ENCODE assay signal across 15 cellular contexts in genomic region chr15:37793851-37794250, GRCh38.
DNase-seq lines count a peak whose midpoint lies in the region; ATAC-seq and TF ChIP-seq lines count a peak whose summit lies in the region.
"Had no signal": no experiment of that assay in that cellular context is flagged by ENCODE, and none has a peak within 500 bp of the region (broad histone marks: within the 10 kb centered on the region; RNA-seq: fewer than 3 reads in every experiment).

No MANE protein-coding gene starts in this region.

- no peak overlapping the region for H4K8ac ChIP-seq in H9 (replicated peaks; ENCODE audit: insufficient read length, low read depth, low read length)

- H2BK12ac ChIP-seq in H9 (ENCODE audit: insufficient read length, low read depth, low read length): no peak overlapping the region

- H2BK120ac ChIP-seq in H9 (ENCODE audit: low read depth, low read length, poor library complexity, severe bottlenecking): no peak overlapping the region

- no peak overlapping the region for H3K23ac ChIP-seq in H9 (ENCODE audit: insufficient read length, low read depth, low read length)

- H4K5ac ChIP-seq in H9 (ENCODE audit: insufficient read length, low read depth, low read length): no peak overlapping the region

- ATAC-seq in GM18868 (IDR thresholded peaks at IDR 0.05; ENCODE audit: unreplicated experiment) (no peak), right cardiac atrium (no peak)
- ATAC-seq: naive thymus-derived CD4-positive, alpha-beta T cell had no signal

- no peak overlapping the region for H3K4ac ChIP-seq in H9 (ENCODE audit: low read depth, low read length)

- H3K4me3 Mint-ChIP-seq in H9 (no peak overlapping the region), endodermal cell (no peak overlapping the region), progenitor cell of endocrine pancreas (ENCODE audit: low read depth) (no peak overlapping the region)
- H3K4me3 Mint-ChIP-seq: activated CD4-positive, alpha-beta T cell treated with anti-CD3 and anti-CD28 coated beads, Interleukin-2, amount 10 ng/mL, durations not matched to agents 24 days and 14 days; naive thymus-derived CD4-positive, alpha-beta T cell; T-helper 1 cell treated with Interleukin-12 subunit alpha and Interleukin-12 subunit beta and Interleukin-4 antibody, amounts not matched to agents 30 μg/mL and 1 μg/mL, for 36 hours had no signal

- peaks cover 10% of the 10 kb centered on the region in 2 experiments for H3K9me3 Mint-ChIP-seq in H9
- peaks cover 20% of the 10 kb centered on the region for H3K9me3 Mint-ChIP-seq in endodermal cell
- H3K9me3 Mint-ChIP-seq in progenitor cell of endocrine pancreas (ENCODE audit: low read depth): peaks cover 7% of the 10 kb centered on the region
- H3K9me3 Mint-ChIP-seq: activated CD4-positive, alpha-beta T cell treated with anti-CD3 and anti-CD28 coated beads, Interleukin-2, amount 10 ng/mL, durations not matched to agents 24 days and 14 days had no signal

- peak; percentile 40; the same call in 2 of the 3 replicates for TF ChIP-seq CTCF in H9 (conservative IDR thresholded peaks at IDR 0.05)
- peak; percentile 61 for TF ChIP-seq CTCF in endodermal cell (conservative IDR thresholded peaks at IDR 0.05)
- peak; percentile 43 for TF ChIP-seq CTCF in progenitor cell of endocrine pancreas (IDR thresholded peaks at IDR 0.05; ENCODE audit: unreplicated experiment)
- no peak for TF ChIP-seq CTCF in dorsolateral prefrontal cortex (IDR thresholded peaks at IDR 0.05 in 54 of 56, conservative IDR thresholded peaks at IDR 0.05 in 2 of 56; ENCODE audit: low read depth in 1 of 56, partially characterized antibody in 56 of 56)

- H3K4me3 ChIP-seq in endodermal cell (ENCODE audit: low read length): no peak overlapping the region
- no peak overlapping the region for H3K4me3 ChIP-seq in dorsolateral prefrontal cortex
- H3K4me3 ChIP-seq in right cardiac atrium (ENCODE audit: low read length): no peak overlapping the region

- H3K79me1 ChIP-seq in H9 (ENCODE audit: insufficient read depth, low read depth, low read length, poor library complexity, severe bottlenecking): no peaks in the 10 kb centered on the region

- H2AFZ ChIP-seq in H9 (ENCODE audit: low read length): no peak overlapping the region

- H4K20me1 ChIP-seq in H9 (ENCODE audit: control insufficient read depth, insufficient read depth, insufficient read length): no peaks in the 10 kb centered on the region

- intact Hi-C loops in dorsolateral prefrontal cortex (cut with DNase I): no loop called here
- intact Hi-C loops in right cardiac atrium (cut with DNase I): no loop called here

- H3K27ac ChIP-seq in H9 (ENCODE audit: insufficient read length, low read depth, low read length): no peak overlapping the region
- H3K27ac ChIP-seq in endodermal cell (ENCODE audit: low read depth, low read length): no peak overlapping the region
- no peak overlapping the region for H3K27ac ChIP-seq in dorsolateral prefrontal cortex
- H3K27ac ChIP-seq in right cardiac atrium (ENCODE audit: low read length): no peak overlapping the region
- H3K27ac ChIP-seq: KMS-11 had no signal

- no peak overlapping the region for H2BK5ac ChIP-seq in H9 (ENCODE audit: insufficient read length, low read length)

- H3K79me2 ChIP-seq in H9 (ENCODE audit: insufficient read depth, low read length): no peaks in the 10 kb centered on the region

- H3K27me3 Mint-ChIP-seq in H9 (ENCODE audit: low read depth) (no peaks in the 10 kb centered on the region), endodermal cell (ENCODE audit: insufficient read depth) (no peaks in the 10 kb centered on the region), progenitor cell of endocrine pancreas (peaks cover 7% of the 10 kb centered on the region)
- H3K27me3 Mint-ChIP-seq: activated CD4-positive, alpha-beta T cell treated with anti-CD3 and anti-CD28 coated beads, Interleukin-2, amount 10 ng/mL, durations not matched to agents 24 days and 14 days had no signal

- no peaks in the 10 kb centered on the region for H3K36me3 ChIP-seq in endodermal cell (ENCODE audit: control insufficient read depth, insufficient read depth, low read length)

- no peak overlapping the region for H3K4me2 ChIP-seq in H9 (ENCODE audit: insufficient read depth, insufficient read length, low read length)
- H3K4me2 ChIP-seq: KMS-11 had no signal

- no peak overlapping the region for H2BK15ac ChIP-seq in H9 (ENCODE audit: low read depth, low read length)

- H3K9me3 ChIP-seq in H9 (ENCODE audit: control insufficient read depth, low read depth, low read length) (peaks cover 9% of the 10 kb centered on the region), endodermal cell (ENCODE audit: control insufficient read depth, low read length) (peaks cover 14% of the 10 kb centered on the region), right cardiac atrium (ENCODE audit: control insufficient read depth, low read length) (peaks cover 3% of the 10 kb centered on the region)

- H3K36me3 Mint-ChIP-seq in H9 (ENCODE audit: insufficient read depth in 1 of 3, low read depth in 3 of 3): peaks cover 0 to 4% (median 2%) of the 10 kb centered on the region in 3 experiments; a peak in 3 of 7 replicates
- peaks cover 6% of the 10 kb centered on the region for H3K36me3 Mint-ChIP-seq in endodermal cell (ENCODE audit: low read depth)
- no peaks in the 10 kb centered on the region for H3K36me3 Mint-ChIP-seq in progenitor cell of endocrine pancreas (ENCODE audit: insufficient read depth)
- H3K36me3 Mint-ChIP-seq: naive thymus-derived CD4-positive, alpha-beta T cell had no signal

- H3K18ac ChIP-seq in H9 (ENCODE audit: insufficient read length, low read depth, low read length): no peak overlapping the region

- H3K9ac ChIP-seq in H9 (ENCODE audit: extremely low read depth, insufficient read length, low read length) (no peak overlapping the region), endodermal cell (ENCODE audit: extremely low read depth, low read length, poor library complexity, severe bottlenecking) (no peak overlapping the region)
- H3K9ac ChIP-seq: KMS-11 had no signal

- no peaks in the 10 kb centered on the region for H3K27me3 ChIP-seq in H9 (ENCODE audit: insufficient read depth, low read length)
- H3K27me3 ChIP-seq in endodermal cell (ENCODE audit: control insufficient read depth, insufficient read depth, low read length, poor library complexity, severe bottlenecking): no peaks in the 10 kb centered on the region
- H3K27me3 ChIP-seq in dorsolateral prefrontal cortex: peaks cover 0 to 8% (median 0%) of the 10 kb centered on the region in 45 donors
- H3K27me3 ChIP-seq in right cardiac atrium (ENCODE audit: control insufficient read depth, insufficient read depth): no peaks in the 10 kb centered on the region

- H2BK20ac ChIP-seq in H9 (ENCODE audit: low read depth, low read length, poor library complexity, severe bottlenecking): no peak overlapping the region

- H3K56ac ChIP-seq in H9 (ENCODE audit: insufficient read length, low read depth, low read length): no peak overlapping the region

- H3T11ph ChIP-seq in H9 (ENCODE audit: low read length): no peak overlapping the region

- no peak overlapping the region for H3K27ac Mint-ChIP-seq in H9
- H3K27ac Mint-ChIP-seq in endodermal cell: no peak overlapping the region
- H3K27ac Mint-ChIP-seq in progenitor cell of endocrine pancreas: no peak overlapping the region
- H3K27ac Mint-ChIP-seq: activated CD4-positive, alpha-beta T cell treated with anti-CD3 and anti-CD28 coated beads, Interleukin-2, amount 10 ng/mL, durations not matched to agents 24 days and 14 days; naive thymus-derived CD4-positive, alpha-beta T cell; T-helper 1 cell treated with Interleukin-12 subunit alpha and Interleukin-12 subunit beta and Interleukin-4 antibody, amounts not matched to agents 30 μg/mL and 1 μg/mL, for 36 hours had no signal

- no peak overlapping the region; the same call in 1 of the 2 replicates for H3K14ac ChIP-seq in H9 (ENCODE audit: insufficient read depth, low read length)

- WGBS in H9 (ENCODE audit: extremely low coverage, insufficient read length, low lambda C conversion rate): no CpG with 5 or more reads among the region's 2 CpGs
- WGBS in endodermal cell (ENCODE audit: insufficient coverage in 1 of 2, insufficient read length in 1 of 2), 2 experiments: 70 to 86% methylated on average over 1 to 2 of the region's 2 CpGs
- 8% methylated on average over 2 of the region's 2 CpGs for WGBS in right cardiac atrium

- DNase-seq in H9: no peak
- peak; percentile 15 for DNase-seq in NAMALWA (ENCODE audit: low spot score)
- DNase-seq in endodermal cell: peak; percentile 56
- no peak for DNase-seq in progenitor cell of endocrine pancreas (ENCODE audit: low spot score, unreplicated experiment)
- DNase-seq in dorsolateral prefrontal cortex: no peak
- DNase-seq in right cardiac atrium: no peak
- DNase-seq: activated CD4-positive, alpha-beta T cell treated with anti-CD3 and anti-CD28 coated beads, Interleukin-2, amount 10 ng/mL, durations not matched to agents 24 days and 14 days; aorta; kidney glomerular epithelial cell; naive thymus-derived CD4-positive, alpha-beta T cell; NCI-H2081 treated with DMSO at 0.1 percent for 48 hours; small intestine had no signal

- H3K4me1 ChIP-seq in H9 (ENCODE audit: insufficient read depth, low read length): peaks cover 5% of the 10 kb centered on the region
- H3K4me1 ChIP-seq in endodermal cell (ENCODE audit: control insufficient read depth, insufficient read depth, low read length): no peaks in the 10 kb centered on the region
- H3K4me1 ChIP-seq in right cardiac atrium (ENCODE audit: control insufficient read depth, insufficient read depth, low read length): no peaks in the 10 kb centered on the region

- no peaks in the 10 kb centered on the region for H3K23me2 ChIP-seq in H9 (ENCODE audit: insufficient read length, low read depth, low read length, poor library complexity, severe bottlenecking)

- H2AK5ac ChIP-seq in H9 (ENCODE audit: insufficient read length, low read length): no peak overlapping the region

- H4K91ac ChIP-seq in H9 (ENCODE audit: insufficient read length, low read depth, low read length): no peak overlapping the region

- H3K4me1 Mint-ChIP-seq in H9 (peaks cover 8 to 11% of the 10 kb centered on the region in 2 experiments), endodermal cell (peaks cover 29% of the 10 kb centered on the region), progenitor cell of endocrine pancreas (ENCODE audit: low read depth) (peaks cover 20% of the 10 kb centered on the region)
- H3K4me1 Mint-ChIP-seq: activated CD4-positive, alpha-beta T cell treated with anti-CD3 and anti-CD28 coated beads, Interleukin-2, amount 10 ng/mL, durations not matched to agents 24 days and 14 days; naive thymus-derived CD4-positive, alpha-beta T cell had no signal

Comparison
In these comparisons a context has a peak if more than half of its experiments do, and no peak if none do; other contexts are left out.
1. DNase-seq: peak in NAMALWA (single experiment) and endodermal cell (single experiment); none in H9 (single experiment), progenitor cell of endocrine pancreas (single experiment), dorsolateral prefrontal cortex (0 of 10) and right cardiac atrium (0 of 3).
2. CTCF ChIP-seq: peak in H9 (single experiment), endodermal cell (single experiment) and progenitor cell of endocrine pancreas (single experiment); none in dorsolateral prefrontal cortex (0 of 56).